Comparison of ENCODE assay signal across 8 cellular contexts in the genomic region with DNA sequence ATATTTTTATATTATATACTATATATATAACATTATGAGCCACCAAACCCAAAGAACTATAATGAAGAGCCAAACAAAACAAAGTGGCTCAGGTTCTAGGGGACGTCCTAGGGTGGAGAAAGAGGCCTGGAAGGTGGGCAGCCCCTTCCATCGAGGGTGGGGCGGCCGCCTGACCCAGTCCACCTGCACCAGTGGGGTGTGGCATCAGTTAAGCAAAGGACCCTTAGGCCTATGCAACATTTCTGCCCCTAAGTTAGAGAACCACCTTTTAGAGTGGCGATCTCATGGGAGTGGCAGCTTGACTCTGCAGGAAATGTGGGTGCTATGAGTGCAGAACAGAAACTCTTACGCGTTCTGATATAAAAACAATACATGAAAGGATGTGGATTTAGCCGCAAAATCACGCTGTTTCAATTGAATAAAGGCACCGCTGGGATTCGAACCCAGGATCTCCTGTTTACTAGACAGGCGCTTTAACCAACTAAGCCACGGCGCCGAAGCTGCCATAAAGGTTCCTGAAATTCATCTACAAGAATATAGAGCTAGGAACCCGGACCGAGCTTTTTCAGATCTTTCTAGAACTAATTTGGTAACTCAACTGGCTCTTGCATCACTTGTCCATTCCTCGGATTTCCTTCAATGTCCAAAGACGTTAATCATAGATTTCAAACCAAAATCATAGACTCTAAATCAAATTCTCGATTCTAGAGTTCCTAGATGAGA. TPM values are rescaled to one million over a fixed set of nuclear protein-coding genes. Genes with fewer than 3 reads are reported as not detected.
DNase-seq lines count a peak whose midpoint lies in the region; ATAC-seq and TF ChIP-seq lines count a peak whose summit lies in the region.

No MANE protein-coding gene starts in this region.

- no peak for TF ChIP-seq POLR2A in IMR-90 (IDR thresholded peaks at IDR 0.05; ENCODE audit: low read depth, low read length)

- H3K9ac ChIP-seq in IMR-90 (ENCODE audit: low read depth, low read length), result no peak overlapping the region

- H2BK20ac ChIP-seq in IMR-90 (ENCODE audit: low read depth, low read length), result no peak overlapping the region

- peaks cover 25% of the 10 kb centered on the region for H4K20me1 ChIP-seq in IMR-90 (ENCODE audit: insufficient read depth, low read length)

- TF ChIP-seq RAD21 in IMR-90 (IDR thresholded peaks at IDR 0.05; ENCODE audit: low read length), result no peak

- no peak overlapping the region for H2BK120ac ChIP-seq in IMR-90 (ENCODE audit: low read depth, low read length)

- no peak overlapping the region for H3K23ac ChIP-seq in IMR-90 (ENCODE audit: low read depth, low read length)

- no TSS peak for BruUV-seq in IMR-90 (replicated peaks; lab: Mats Ljungman, UMichigan)
- BruUV-seq in MCF 10A (replicated peaks; lab: Mats Ljungman, UMichigan), result TSS peak; percentile 60

- H3K36me3 Mint-ChIP-seq in MCF 10A (ENCODE audit: insufficient read depth, unreplicated experiment), result peaks cover 76% of the 10 kb centered on the region

- no peaks in the 10 kb centered on the region for H3K9me3 Mint-ChIP-seq in MCF 10A (ENCODE audit: unreplicated experiment)

- CTCF ChIA-PET in IMR-90 (lab: Yijun Ruan, JAX) (no interaction called here), MCF 10A (lab: Yijun Ruan, JAX) (interaction anchor here (0.7 to 1.0 kb wide), 2 partner anchors 146 to 538 kb away, joined by 3 to 4 read pairs; a partner anchor contains a TSS)

- peaks cover 9% of the 10 kb centered on the region for H3K4me1 ChIP-seq in IMR-90 (ENCODE audit: control insufficient read depth, insufficient read depth, low read length)

- H3K56ac ChIP-seq in IMR-90 (ENCODE audit: extremely low read depth, insufficient read depth, low read length), result peak overlapping the region; percentile 28; the same call in 1 of the 2 replicates

- intact Hi-C loops in IMR-90 (cut with micrococcal nuclease), result loop anchor here (1.0 kb wide), 3 partner anchors 22 to 74 kb away; a partner anchor contains a TSS
- intact Hi-C loops in MCF 10A (cut with micrococcal nuclease), result loop anchor here (1.0 kb wide), 4 partner anchors 21 to 106 kb away; no protein-coding TSS in a partner anchor

- no peak for TF ChIP-seq CTCF in AG09319 (IDR thresholded peaks at IDR 0.05; ENCODE audit: low read depth, low read length)
- no peak for TF ChIP-seq CTCF in IMR-90 (conservative IDR thresholded peaks at IDR 0.05; ENCODE audit: low read depth, low read length)
- no peak for TF ChIP-seq CTCF in MCF 10A (IDR thresholded peaks at IDR 0.05; ENCODE audit: unreplicated experiment)

- H3K36me3 ChIP-seq in IMR-90 (ENCODE audit: control insufficient read depth, insufficient read depth, low read length), result peaks cover 20% of the 10 kb centered on the region

- H4K5ac ChIP-seq in IMR-90 (ENCODE audit: low read depth, low read length), result no peak overlapping the region

- 29% methylated on average over 6 of the region's 20 CpGs; no CpG with 5 or more reads in 1 of the 2 experiments for WGBS in IMR-90 (ENCODE audit: extremely low coverage in 2 of 2, insufficient read length in 1 of 2), 2 experiments

- H3K4me2 ChIP-seq in IMR-90 (ENCODE audit: low read depth, low read length), result peak overlapping the region; percentile 59; the same call in 1 of the 2 replicates

- H3K4me3 Mint-ChIP-seq in MCF 10A (ENCODE audit: unreplicated experiment), result peak overlapping the region; percentile 75

- H3K27ac Mint-ChIP-seq in MCF 10A (ENCODE audit: low read depth, unreplicated experiment), result peak overlapping the region; percentile 92

- H3K27me3 ChIP-seq in IMR-90 (ENCODE audit: control insufficient read depth, insufficient read depth, low read length), result no peaks in the 10 kb centered on the region

- dilution Hi-C loops in IMR-90 (cut with HindIII; ENCODE audit: low sequenced_read_pairs, unreplicated experiment), result loop anchor here (25.0 kb wide), 1 partner anchor 114 kb away; a partner anchor contains a TSS

- H2BK5ac ChIP-seq in IMR-90 (ENCODE audit: low read depth, low read length, poor library complexity, severe bottlenecking), result peak overlapping the region; percentile 75

- H3K4me3 ChIP-seq in IMR-90 (ENCODE audit: insufficient read depth, low read depth, low read length), result peak overlapping the region; percentile 43; the same call in 1 of the 2 replicates

- no peak overlapping the region for H3K27ac ChIP-seq in IMR-90 (ENCODE audit: insufficient read depth, low read length)

- peaks cover 24% of the 10 kb centered on the region for H3K4me1 Mint-ChIP-seq in MCF 10A (ENCODE audit: insufficient read depth, unreplicated experiment)

- peak; percentile 28 for ATAC-seq in IMR-90 (ENCODE audit: low read depth)
- ATAC-seq in HG03354 (IDR thresholded peaks at IDR 0.05; ENCODE audit: poor library complexity, severe bottlenecking, unreplicated experiment), result no peak

- in situ Hi-C loops in IMR-90 (cut with MboI; ENCODE audit: low sequenced_read_pairs), result no loop called here

- H3K18ac ChIP-seq in IMR-90 (ENCODE audit: low read depth, low read length), result no peak overlapping the region

- H3K27me3 Mint-ChIP-seq in MCF 10A (ENCODE audit: insufficient read depth, unreplicated experiment), result no peaks in the 10 kb centered on the region

- H2AK9ac ChIP-seq in IMR-90 (replicated peaks; ENCODE audit: low read depth, low read length, poor library complexity), result peak overlapping the region; percentile 42

- H2AFZ ChIP-seq in IMR-90 (replicated peaks; ENCODE audit: low read length, poor library complexity), result peak overlapping the region; percentile 47

- H3K9me1 ChIP-seq in IMR-90 (ENCODE audit: insufficient read depth, low read length), result peaks cover 11% of the 10 kb centered on the region

- peak overlapping the region in 1 of 2 experiments; percentile 74; a peak in 2 of 4 replicates for H4K8ac ChIP-seq in IMR-90 (ENCODE audit: low read depth in 2 of 2, low read length in 2 of 2)

- DNase-seq in AG09319 (ENCODE audit: extremely low read depth, low read depth) (peak; percentile 67), IMR-90 (peak; percentile 84), T-helper 22 cell (ENCODE audit: low read depth) (peak; percentile 39), MCF 10A (ENCODE audit: unreplicated experiment) (peak; percentile 84), left kidney (ENCODE audit: low read depth, low spot score) (peak; percentile 54), NCI-H1092 (lab: John Stamatoyannopoulos, UW) (no peak)
- peak; percentile 72 to 75 for DNase-seq in stimulated activated CD4-positive, alpha-beta T cell treated with anti-CD3 and anti-CD28 coated beads, Interleukin-4, amount 100 ng/mL, for 48 hours (ENCODE audit: low read depth in 2 of 2)

- H3K4ac ChIP-seq in IMR-90 (ENCODE audit: low read depth, low read length), result no peak overlapping the region; the same call in 1 of the 2 replicates

- H2BK15ac ChIP-seq in IMR-90 (ENCODE audit: low read depth, low read length), result no peak overlapping the region

- no peaks in the 10 kb centered on the region for H3K9me3 ChIP-seq in IMR-90 (ENCODE audit: control insufficient read depth, insufficient read depth, low read length)

- H3K14ac ChIP-seq in IMR-90 (replicated peaks; ENCODE audit: low read depth, low read length), result no peak overlapping the region; the same call in 1 of the 2 replicates

- POLR2A ChIA-PET in IMR-90 (lab: Charles Lee; ENCODE audit: unreplicated experiment), result no interaction called here
- POLR2A ChIA-PET in MCF 10A (lab: Yijun Ruan, JAX), result interaction anchor here (0.7 to 13.2 kb wide), 11 partner anchors 13 to 233 kb away, joined by 3 to 352 read pairs (median 10); a partner anchor contains a TSS

- no peak overlapping the region for H2AK5ac ChIP-seq in IMR-90 (ENCODE audit: low read depth, low read length)

- no peak overlapping the region for H4K91ac ChIP-seq in IMR-90 (ENCODE audit: insufficient read depth, low read depth, low read length)

- H3K79me1 ChIP-seq in IMR-90 (ENCODE audit: low read depth in 1 of 2, low read length in 2 of 2), result peaks cover 0 to 8% of the 10 kb centered on the region in 2 experiments; a peak in 1 of 4 replicates

TF ChIP-seq in IMR-90, 13 proteins besides CTCF, POLR2A, EP300 and RAD21:
- TF ChIP-seq CHD1 (IDR thresholded peaks at IDR 0.05; ENCODE audit: low read depth, low read length) (0 out of 2 replicates have a peak, but pooled peaks have one; percentile 2), FOS (IDR thresholded peaks at IDR 0.05; ENCODE audit: low read depth, low read length) (peak; percentile 87), CEBPB (IDR thresholded peaks at IDR 0.05; ENCODE audit: low read depth, low read length) (peak; percentile 81), NFE2L2 (IDR thresholded peaks at IDR 0.05; ENCODE audit: low read depth, low read length) (no peak)
TF ChIP-seq in IMR-90: peak in this region for 3.

RNA-seq across cellular contexts. Expression of a gene that starts 15.6 kb away (rescaled TPM):
- total RNA-seq in IMR-90 (2012; rRNA removed) (38.9 and 45.9 TPM in 2 replicates), MCF 10A (2022) (11.7 and 33.6 TPM in 2 replicates)
- 55.0 and 62.0 TPM in 2 replicates for polyA plus RNA-seq in IMR-90 (2012; rRNA removed)
- polyA plus RNA-seq in IMR-90 (2012; cell fraction: cytosol; rRNA removed), result 22.6 and 51.7 TPM in 2 replicates
- 150 and 182 TPM in 2 replicates for polyA plus RNA-seq in IMR-90 (2012; cell fraction: nucleus; rRNA removed; ENCODE audit: low replicate concordance)

RNA-seq across cellular contexts. Expression of a gene that starts 21.9 kb away (rescaled TPM):
- total RNA-seq in IMR-90 (2012; rRNA removed), result 1.1 and 1.8 TPM in 2 replicates
- 6.1 and 9.0 TPM in 2 replicates for polyA plus RNA-seq in IMR-90 (2012; rRNA removed)
- 1.7 and 4.9 TPM in 2 replicates for polyA plus RNA-seq in IMR-90 (2012; cell fraction: cytosol; rRNA removed)
- polyA plus RNA-seq in IMR-90 (2012; cell fraction: nucleus; rRNA removed; ENCODE audit: low replicate concordance), result 28.6 and 51.3 TPM in 2 replicates
- total RNA-seq in MCF 10A (2022), result 30.5 and 33.1 TPM in 2 replicates

RNA-seq across cellular contexts. Expression of a gene that starts 23.1 kb away (rescaled TPM):
- 22.2 and 26.2 TPM in 2 replicates for total RNA-seq in IMR-90 (2012; rRNA removed)
- 20.5 and 20.7 TPM in 2 replicates for polyA plus RNA-seq in IMR-90 (2012; rRNA removed)
- 10.2 and 12.6 TPM in 2 replicates for polyA plus RNA-seq in IMR-90 (2012; cell fraction: cytosol; rRNA removed)
- polyA plus RNA-seq in IMR-90 (2012; cell fraction: nucleus; rRNA removed; ENCODE audit: low replicate concordance), result 74.8 and 108 TPM in 2 replicates
- total RNA-seq in MCF 10A (2022), result 54.4 and 66.2 TPM in 2 replicates

RNA-seq across cellular contexts. Expression of a gene that starts 36.0 kb away (rescaled TPM):
- total RNA-seq in IMR-90 (2012; rRNA removed) (2.7 and 3.1 TPM in 2 replicates), MCF 10A (2022) (3.9 and 4.4 TPM in 2 replicates)
- polyA plus RNA-seq in IMR-90 (2012; rRNA removed), result 3.3 and 4.3 TPM in 2 replicates
- 3.9 and 4.6 TPM in 2 replicates for polyA plus RNA-seq in IMR-90 (2012; cell fraction: cytosol; rRNA removed)
- polyA plus RNA-seq in IMR-90 (2012; cell fraction: nucleus; rRNA removed; ENCODE audit: low replicate concordance), result 1.6 and 3.0 TPM in 2 replicates

RNA-seq across cellular contexts. Expression of a gene that starts 49.8 kb away (rescaled TPM):
- 14.3 and 60.3 TPM in 2 replicates for total RNA-seq in IMR-90 (2012; rRNA removed)
- polyA plus RNA-seq in IMR-90 (2012; rRNA removed), result 12.9 and 13.4 TPM in 2 replicates
- polyA plus RNA-seq in IMR-90 (2012; cell fraction: cytosol; rRNA removed), result 5.7 and 11.7 TPM in 2 replicates
- polyA plus RNA-seq in IMR-90 (2012; cell fraction: nucleus; rRNA removed; ENCODE audit: low replicate concordance), result 8.7 and 10.5 TPM in 2 replicates
- 7.6 and 8.4 TPM in 2 replicates for total RNA-seq in MCF 10A (2022)

Comparison
In these comparisons a context has a peak if more than half of its experiments do, and no peak if none do; other contexts are left out.
1. RNA of a gene that starts 21.9 kb away (total RNA-seq): 30.5 to 33.1 TPM in MCF 10A; 1.1 to 1.8 TPM in IMR-90; every median in the first group is over 10 times any median in the second.